ENCODE assay signal across 20 cellular contexts in the genomic region with DNA sequence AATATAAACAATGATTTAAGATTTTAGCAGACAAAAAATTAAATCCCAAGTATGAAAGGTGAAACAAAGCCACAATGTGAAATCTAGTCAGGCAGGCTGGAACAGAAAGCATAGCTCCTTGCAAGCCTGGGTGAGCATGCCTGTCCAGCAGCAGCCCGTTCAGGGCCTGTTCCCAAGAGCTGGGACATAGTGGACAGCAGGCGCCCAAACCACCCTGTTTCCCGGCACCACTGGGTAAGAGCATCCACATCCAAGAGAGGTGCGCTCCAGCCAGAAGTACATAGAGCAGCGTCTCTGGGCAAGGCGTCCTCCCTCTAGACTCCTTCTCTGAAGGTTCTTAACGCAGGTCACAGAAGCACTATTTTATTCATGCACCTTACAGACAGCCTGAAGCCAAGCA.
"Had no signal": no experiment of that assay in that cellular context is flagged by ENCODE, and none has a peak within 500 bp of the region (broad histone marks: within the 10 kb centered on the region; RNA-seq: fewer than 3 reads in every experiment).

No MANE protein-coding gene starts in this region.

- H3K4me3 Mint-ChIP-seq: dendritic cell treated with granulocyte-macrophage colony-stimulating factor and Interleukin-4, amounts not matched to agents 40 ng/mL and 50 ng/mL, for 4 days; effector memory CD8-positive, alpha-beta T cell; naive thymus-derived CD4-positive, alpha-beta T cell; neural crest cell; type B pancreatic cell had no signal

- H3K9me3 ChIP-seq: esophagus muscularis mucosa, gastrocnemius medialis, ovary, suprapubic skin, thyroid gland had no signal

- DNase-seq: effector memory CD8-positive, alpha-beta T cell; gastrocnemius medialis; glutamatergic neuron; left colon; left ventricle myocardium superior; mesendoderm; naive thymus-derived CD4-positive, alpha-beta T cell; ovary; right cardiac atrium; small intestine; stimulated activated CD4-positive, alpha-beta T cell treated with anti-CD3 and anti-CD28 coated beads, Interleukin-12 subunit alpha, Interleukin-12 subunit beta, amount 100 ng/mL, for 4 hours; stimulated activated naive CD4-positive, alpha-beta T cell treated with Interleukin-2 at 50 U/mL for 16 hours; thyroid gland had no signal

- H3K4me1 ChIP-seq: esophagus muscularis mucosa, gastrocnemius medialis, suprapubic skin, thyroid gland had no signal

- H3K36me3 Mint-ChIP-seq: naive thymus-derived CD4-positive, alpha-beta T cell; type B pancreatic cell had no signal

- H3K27ac Mint-ChIP-seq: dendritic cell treated with granulocyte-macrophage colony-stimulating factor and Interleukin-4, amounts not matched to agents 40 ng/mL and 50 ng/mL, for 4 days; effector memory CD8-positive, alpha-beta T cell; naive thymus-derived CD4-positive, alpha-beta T cell; type B pancreatic cell had no signal

- H3K27ac ChIP-seq: epithelial cell of prostate, esophagus muscularis mucosa, gastrocnemius medialis, ovary, suprapubic skin, thyroid gland had no signal

- H3K9me3 Mint-ChIP-seq: dendritic cell treated with granulocyte-macrophage colony-stimulating factor and Interleukin-4, amounts not matched to agents 40 ng/mL and 50 ng/mL, for 4 days; effector memory CD8-positive, alpha-beta T cell; neural crest cell; type B pancreatic cell had no signal

- H3K36me3 ChIP-seq: esophagus muscularis mucosa, gastrocnemius medialis, ovary, suprapubic skin, thyroid gland had no signal

- H3K27me3 ChIP-seq: gastrocnemius medialis, ovary, suprapubic skin, thyroid gland had no signal

- H3K27me3 Mint-ChIP-seq: dendritic cell treated with granulocyte-macrophage colony-stimulating factor and Interleukin-4, amounts not matched to agents 40 ng/mL and 50 ng/mL, for 4 days had no signal

- H3K4me3 ChIP-seq: esophagus muscularis mucosa, gastrocnemius medialis, lung, ovary, suprapubic skin, thyroid gland had no signal

- H3K4me1 Mint-ChIP-seq: naive thymus-derived CD4-positive, alpha-beta T cell had no signal
